Comparison of ENCODE assay signal across 1 cellular context in the genomic region with DNA sequence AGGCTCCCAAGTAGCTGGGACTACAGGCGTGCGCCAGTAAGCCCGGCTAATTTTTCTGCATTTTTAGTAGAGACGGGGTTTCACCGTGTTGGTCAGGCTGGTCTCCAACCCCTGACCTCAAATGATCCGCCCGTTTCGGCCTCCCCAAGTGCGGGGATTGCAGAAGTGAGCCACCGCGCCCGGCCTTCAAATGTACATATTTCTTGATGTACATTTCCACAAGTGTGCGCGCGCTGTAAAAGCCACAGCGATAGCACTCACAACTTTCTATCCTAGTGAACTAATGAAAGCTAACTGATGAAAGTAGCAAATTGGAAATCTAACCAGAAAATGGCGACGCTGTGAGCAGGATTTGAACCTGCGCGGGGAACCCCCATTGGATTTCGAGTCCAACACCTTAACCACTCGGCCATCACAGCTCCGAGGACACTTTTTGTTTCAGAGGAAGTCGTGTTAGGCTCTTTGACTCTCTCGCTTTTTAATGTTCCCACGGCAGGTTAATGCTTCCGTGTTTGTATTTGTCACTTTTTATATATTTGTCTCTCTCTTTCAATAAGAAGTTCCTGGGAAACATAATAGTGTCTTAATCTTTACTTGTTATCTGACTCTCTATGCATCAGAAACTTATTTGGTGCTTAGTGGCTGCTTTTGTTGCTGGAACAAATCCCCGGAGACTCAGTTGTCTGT.
TF ChIP-seq lines count a peak whose summit lies in the region.

No MANE protein-coding gene starts in this region.

TF ChIP-seq in HEK293, 187 proteins besides CTCF, POLR2A, EP300 and RAD21 (continued from another document and continues in another):
- TF ChIP-seq ZSCAN18 (tag by site-specific recombination; IDR thresholded peaks at IDR 0.05) (no peak), SETDB1 (IDR thresholded peaks at IDR 0.05; ENCODE audit: insufficient read length, low read length) (no peak), ZNF184 (tag by site-specific recombination; IDR thresholded peaks at IDR 0.05) (0 out of 2 replicates have a peak, but pooled peaks have one; percentile 73), ZNF624 (tag by site-specific recombination; IDR thresholded peaks at IDR 0.05) (peak; percentile 17; the same call in 1 of the 2 replicates), KLF10 (tag by site-specific recombination; IDR thresholded peaks at IDR 0.05) (peak; percentile 60), ZNF660 (tag by site-specific recombination; IDR thresholded peaks at IDR 0.05) (peak; percentile 97), MZF1 (tag by site-specific recombination; IDR thresholded peaks at IDR 0.05; ENCODE audit: borderline replicate concordance) (peak; percentile 97), ZFP37 (tag by site-specific recombination; IDR thresholded peaks at IDR 0.05) (peak; percentile 89), IKZF3 (tag by site-specific recombination; IDR thresholded peaks at IDR 0.05) (no peak), PATZ1 (tag by site-specific recombination; IDR thresholded peaks at IDR 0.05) (peak; percentile 67; the same call in 1 of the 2 replicates), SCRT1 (tag by site-specific recombination; IDR thresholded peaks at IDR 0.05; ENCODE audit: borderline replicate concordance) (peak; percentile 78; the same call in 1 of the 2 replicates), ZBTB11 (tag by site-specific recombination; conservative IDR thresholded peaks at IDR 0.05; ENCODE audit: low read depth) (peak; percentile 43), ZNF239 (tag by site-specific recombination; IDR thresholded peaks at IDR 0.05) (no peak), BCL11B (tag by site-specific recombination; IDR thresholded peaks at IDR 0.05; ENCODE audit: low read depth) (peak; percentile 99), ZNF645 (tag by site-specific recombination; IDR thresholded peaks at IDR 0.05) (no peak), ZNF664 (tag by site-specific recombination; IDR thresholded peaks at IDR 0.05) (peak; percentile 46; the same call in 1 of the 2 replicates), ZNF248 (tag by site-specific recombination; IDR thresholded peaks at IDR 0.05) (no peak), YY1 (tag by site-specific recombination; IDR thresholded peaks at IDR 0.05) (peak; percentile 81), INSM2 (tag by site-specific recombination; IDR thresholded peaks at IDR 0.05) (peak; percentile 50; the same call in 1 of the 2 replicates), ATF2 (tag by site-specific recombination; IDR thresholded peaks at IDR 0.05; ENCODE audit: low read depth) (no peak), ZNF658 (tag by site-specific recombination; IDR thresholded peaks at IDR 0.05) (no peak), ZIC2 (tag by site-specific recombination; IDR thresholded peaks at IDR 0.05) (no peak), ZBTB48 (tag by site-specific recombination; IDR thresholded peaks at IDR 0.05) (peak; percentile 80; the same call in 1 of the 2 replicates), ZNF341 (tag by site-specific recombination; IDR thresholded peaks at IDR 0.05; ENCODE audit: low read depth) (no peak; the same call in 1 of the 2 replicates), ZNF146 (tag by site-specific recombination; IDR thresholded peaks at IDR 0.05) (no peak), ZNF324 (tag by site-specific recombination; IDR thresholded peaks at IDR 0.05) (no peak), ZNF19 (tag by site-specific recombination; IDR thresholded peaks at IDR 0.05; ENCODE audit: low read depth) (no peak; the same call in 1 of the 2 replicates), ZNF311 (tag by site-specific recombination; IDR thresholded peaks at IDR 0.05; ENCODE audit: borderline replicate concordance) (no peak), ZFP41 (tag by site-specific recombination; IDR thresholded peaks at IDR 0.05; ENCODE audit: borderline replicate concordance) (no peak), PRDM1 (tag by site-specific recombination; IDR thresholded peaks at IDR 0.05) (peak; percentile 97), ZNF449 (tag by site-specific recombination; IDR thresholded peaks at IDR 0.05) (no peak), ZNF133 (tag by site-specific recombination; IDR thresholded peaks at IDR 0.05) (no peak), ZNF274 (IDR thresholded peaks at IDR 0.05; ENCODE audit: low read length) (no peak), ZNF274 (tag by site-specific recombination; IDR thresholded peaks at IDR 0.05; ENCODE audit: borderline replicate concordance) (no peak), ZNF837 (tag by site-specific recombination; IDR thresholded peaks at IDR 0.05) (peak; percentile 94), ZFP69B (tag by site-specific recombination; IDR thresholded peaks at IDR 0.05) (no peak), ZNF791 (tag by site-specific recombination; IDR thresholded peaks at IDR 0.05) (no peak)
- TF ChIP-seq, protein P1, sequence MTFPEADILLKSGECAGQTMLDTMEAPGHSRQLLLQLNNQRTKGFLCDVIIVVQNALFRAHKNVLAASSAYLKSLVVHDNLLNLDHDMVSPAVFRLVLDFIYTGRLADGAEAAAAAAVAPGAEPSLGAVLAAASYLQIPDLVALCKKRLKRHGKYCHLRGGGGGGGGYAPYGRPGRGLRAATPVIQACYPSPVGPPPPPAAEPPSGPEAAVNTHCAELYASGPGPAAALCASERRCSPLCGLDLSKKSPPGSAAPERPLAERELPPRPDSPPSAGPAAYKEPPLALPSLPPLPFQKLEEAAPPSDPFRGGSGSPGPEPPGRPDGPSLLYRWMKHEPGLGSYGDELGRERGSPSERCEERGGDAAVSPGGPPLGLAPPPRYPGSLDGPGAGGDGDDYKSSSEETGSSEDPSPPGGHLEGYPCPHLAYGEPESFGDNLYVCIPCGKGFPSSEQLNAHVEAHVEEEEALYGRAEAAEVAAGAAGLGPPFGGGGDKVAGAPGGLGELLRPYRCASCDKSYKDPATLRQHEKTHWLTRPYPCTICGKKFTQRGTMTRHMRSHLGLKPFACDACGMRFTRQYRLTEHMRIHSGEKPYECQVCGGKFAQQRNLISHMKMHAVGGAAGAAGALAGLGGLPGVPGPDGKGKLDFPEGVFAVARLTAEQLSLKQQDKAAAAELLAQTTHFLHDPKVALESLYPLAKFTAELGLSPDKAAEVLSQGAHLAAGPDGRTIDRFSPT (tag by site-specific recombination; IDR thresholded peaks at IDR 0.05): peak; percentile 43; the same call in 1 of the 2 replicates
- TF ChIP-seq, protein P2, sequence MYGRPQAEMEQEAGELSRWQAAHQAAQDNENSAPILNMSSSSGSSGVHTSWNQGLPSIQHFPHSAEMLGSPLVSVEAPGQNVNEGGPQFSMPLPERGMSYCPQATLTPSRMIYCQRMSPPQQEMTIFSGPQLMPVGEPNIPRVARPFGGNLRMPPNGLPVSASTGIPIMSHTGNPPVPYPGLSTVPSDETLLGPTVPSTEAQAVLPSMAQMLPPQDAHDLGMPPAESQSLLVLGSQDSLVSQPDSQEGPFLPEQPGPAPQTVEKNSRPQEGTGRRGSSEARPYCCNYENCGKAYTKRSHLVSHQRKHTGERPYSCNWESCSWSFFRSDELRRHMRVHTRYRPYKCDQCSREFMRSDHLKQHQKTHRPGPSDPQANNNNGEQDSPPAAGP (tag by site-specific recombination; IDR thresholded peaks at IDR 0.05): no peak; the same call in 1 of the 2 replicates
